In the genomic region with DNA sequence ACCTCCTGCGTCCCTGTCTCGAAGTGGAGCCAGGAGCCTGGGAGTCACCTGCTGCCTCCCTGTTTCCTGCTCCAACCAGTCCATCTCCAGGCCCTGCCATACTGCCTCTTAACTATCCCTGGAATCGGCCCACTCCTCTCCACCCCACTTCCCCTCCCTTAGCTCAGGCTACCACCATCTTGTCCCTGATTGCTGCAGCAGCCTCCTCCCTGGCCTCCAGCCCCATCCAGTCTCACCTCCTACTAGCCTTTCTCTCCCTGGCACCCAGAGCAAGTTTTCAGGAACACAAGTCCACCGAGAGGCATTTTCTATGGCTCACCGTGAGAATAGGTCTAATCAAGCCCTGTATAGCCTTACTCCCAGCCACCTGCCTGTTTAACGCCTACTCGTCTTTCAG, we compare ENCODE assay signal across 1 cellular context.
TF ChIP-seq lines count a peak whose summit lies in the region.

No MANE protein-coding gene starts in this region.

TF ChIP-seq in GM23338, 12 proteins besides CTCF, POLR2A, EP300 and RAD21 (continued from another document):
- TF ChIP-seq, protein P1, sequence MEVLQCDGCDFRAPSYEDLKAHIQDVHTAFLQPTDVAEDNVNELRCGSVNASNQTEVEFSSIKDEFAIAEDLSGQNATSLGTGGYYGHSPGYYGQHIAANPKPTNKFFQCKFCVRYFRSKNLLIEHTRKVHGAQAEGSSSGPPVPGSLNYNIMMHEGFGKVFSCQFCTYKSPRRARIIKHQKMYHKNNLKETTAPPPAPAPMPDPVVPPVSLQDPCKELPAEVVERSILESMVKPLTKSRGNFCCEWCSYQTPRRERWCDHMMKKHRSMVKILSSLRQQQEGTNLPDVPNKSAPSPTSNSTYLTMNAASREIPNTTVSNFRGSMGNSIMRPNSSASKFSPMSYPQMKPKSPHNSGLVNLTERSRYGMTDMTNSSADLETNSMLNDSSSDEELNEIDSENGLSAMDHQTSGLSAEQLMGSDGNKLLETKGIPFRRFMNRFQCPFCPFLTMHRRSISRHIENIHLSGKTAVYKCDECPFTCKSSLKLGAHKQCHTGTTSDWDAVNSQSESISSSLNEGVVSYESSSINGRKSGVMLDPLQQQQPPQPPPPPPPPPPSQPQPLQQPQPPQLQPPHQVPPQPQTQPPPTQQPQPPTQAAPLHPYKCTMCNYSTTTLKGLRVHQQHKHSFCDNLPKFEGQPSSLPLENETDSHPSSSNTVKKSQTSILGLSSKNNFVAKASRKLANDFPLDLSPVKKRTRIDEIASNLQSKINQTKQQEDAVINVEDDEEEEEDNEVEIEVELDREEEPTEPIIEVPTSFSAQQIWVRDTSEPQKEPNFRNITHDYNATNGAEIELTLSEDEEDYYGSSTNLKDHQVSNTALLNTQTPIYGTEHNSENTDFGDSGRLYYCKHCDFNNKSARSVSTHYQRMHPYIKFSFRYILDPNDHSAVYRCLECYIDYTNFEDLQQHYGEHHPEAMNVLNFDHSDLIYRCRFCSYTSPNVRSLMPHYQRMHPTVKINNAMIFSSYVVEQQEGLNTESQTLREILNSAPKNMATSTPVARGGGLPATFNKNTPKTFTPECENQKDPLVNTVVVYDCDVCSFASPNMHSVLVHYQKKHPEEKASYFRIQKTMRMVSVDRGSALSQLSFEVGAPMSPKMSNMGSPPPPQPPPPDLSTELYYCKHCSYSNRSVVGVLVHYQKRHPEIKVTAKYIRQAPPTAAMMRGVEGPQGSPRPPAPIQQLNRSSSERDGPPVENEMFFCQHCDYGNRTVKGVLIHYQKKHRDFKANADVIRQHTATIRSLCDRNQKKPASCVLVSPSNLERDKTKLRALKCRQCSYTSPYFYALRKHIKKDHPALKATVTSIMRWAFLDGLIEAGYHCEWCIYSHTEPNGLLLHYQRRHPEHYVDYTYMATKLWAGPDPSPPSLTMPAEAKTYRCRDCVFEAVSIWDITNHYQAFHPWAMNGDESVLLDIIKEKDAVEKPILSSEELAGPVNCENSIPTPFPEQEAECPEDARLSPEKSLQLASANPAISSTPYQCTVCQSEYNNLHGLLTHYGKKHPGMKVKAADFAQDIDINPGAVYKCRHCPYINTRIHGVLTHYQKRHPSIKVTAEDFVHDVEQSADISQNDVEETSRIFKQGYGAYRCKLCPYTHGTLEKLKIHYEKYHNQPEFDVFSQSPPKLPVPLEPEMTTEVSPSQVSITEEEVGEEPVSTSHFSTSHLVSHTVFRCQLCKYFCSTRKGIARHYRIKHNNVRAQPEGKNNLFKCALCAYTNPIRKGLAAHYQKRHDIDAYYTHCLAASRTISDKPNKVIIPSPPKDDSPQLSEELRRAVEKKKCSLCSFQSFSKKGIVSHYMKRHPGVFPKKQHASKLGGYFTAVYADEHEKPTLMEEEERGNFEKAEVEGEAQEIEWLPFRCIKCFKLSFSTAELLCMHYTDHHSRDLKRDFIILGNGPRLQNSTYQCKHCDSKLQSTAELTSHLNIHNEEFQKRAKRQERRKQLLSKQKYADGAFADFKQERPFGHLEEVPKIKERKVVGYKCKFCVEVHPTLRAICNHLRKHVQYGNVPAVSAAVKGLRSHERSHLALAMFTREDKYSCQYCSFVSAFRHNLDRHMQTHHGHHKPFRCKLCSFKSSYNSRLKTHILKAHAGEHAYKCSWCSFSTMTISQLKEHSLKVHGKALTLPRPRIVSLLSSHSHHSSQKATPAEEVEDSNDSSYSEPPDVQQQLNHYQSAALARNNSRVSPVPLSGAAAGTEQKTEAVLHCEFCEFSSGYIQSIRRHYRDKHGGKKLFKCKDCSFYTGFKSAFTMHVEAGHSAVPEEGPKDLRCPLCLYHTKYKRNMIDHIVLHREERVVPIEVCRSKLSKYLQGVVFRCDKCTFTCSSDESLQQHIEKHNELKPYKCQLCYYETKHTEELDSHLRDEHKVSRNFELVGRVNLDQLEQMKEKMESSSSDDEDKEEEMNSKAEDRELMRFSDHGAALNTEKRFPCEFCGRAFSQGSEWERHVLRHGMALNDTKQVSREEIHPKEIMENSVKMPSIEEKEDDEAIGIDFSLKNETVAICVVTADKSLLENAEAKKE (CRISPR knock-in tag; IDR thresholded peaks at IDR 0.05): no peak
